15 cellular contexts compared by ENCODE assay signal in genomic region chr13:19910336-19911072, GRCh38. TPM values are rescaled to one million over a fixed set of nuclear protein-coding genes. Genes with fewer than 3 reads are reported as not detected.
DNase-seq lines count a peak whose midpoint lies in the region; ATAC-seq, FAIRE-seq and TF ChIP-seq lines count a peak whose summit lies in the region.
"Had no signal": no experiment of that assay in that cellular context is flagged by ENCODE, and none has a peak within 500 bp of the region (broad histone marks: within the 10 kb centered on the region; RNA-seq: fewer than 3 reads in every experiment).

No MANE protein-coding gene starts in this region.

- H3K4me1 ChIP-seq in RWPE2 (ENCODE audit: insufficient read depth, poor library complexity, severe bottlenecking) (peaks cover 9% of the 10 kb centered on the region), testis (no peaks in the 10 kb centered on the region), ovary (ENCODE audit: insufficient read depth) (no peaks in the 10 kb centered on the region)
- H3K4me1 ChIP-seq: tibial nerve had no signal

- TF ChIP-seq CTCF in RWPE2 (IDR thresholded peaks at IDR 0.05; ENCODE audit: poor library complexity, severe bottlenecking): no peak
- TF ChIP-seq CTCF in testis (IDR thresholded peaks at IDR 0.05): no peak
- no peak for TF ChIP-seq CTCF in ovary (IDR thresholded peaks at IDR 0.05)

- WGBS in testis, 2 donors: 88 to 93% methylated on average over 9 of the region's 9 CpGs
- WGBS in ovary, 3 donors: 88 to 89% (median 88%) methylated on average over 9 of the region's 9 CpGs

- FAIRE-seq in H54 (lab: Jason Lieb, UNC): no peak
- FAIRE-seq: D721Med, GM12878 had no signal

- peak overlapping the region; percentile 65 for H3K27ac ChIP-seq in RWPE2 (ENCODE audit: poor library complexity, severe bottlenecking)
- no peak overlapping the region for H3K27ac ChIP-seq in testis
- no peak overlapping the region for H3K27ac ChIP-seq in ovary
- H3K27ac ChIP-seq: skin epidermis, tibial nerve had no signal

- peak; percentile 33 for DNase-seq in H54 (ENCODE audit: insufficient read length, low spot score)
- no peak for DNase-seq in RWPE2 (ENCODE audit: low spot score)
- peak; percentile 10 for DNase-seq in hepatic stellate cell (ENCODE audit: low spot score)
- DNase-seq in stromal cell of bone marrow (ENCODE audit: low read depth): peak; percentile 0
- no peak for DNase-seq in testis
- no peak for DNase-seq in ovary
- DNase-seq: activated CD4-positive, alpha-beta T cell treated with anti-CD3 and anti-CD28 coated beads, Interleukin-2, amount 50 U/mL, for 4 hours; Kasumi-1; NCI-H2107; T-helper 1 cell had no signal

- H3K36me3 ChIP-seq in RWPE2 (ENCODE audit: low read depth) (no peaks in the 10 kb centered on the region), testis (ENCODE audit: low read depth, missing control alignments) (no peaks in the 10 kb centered on the region), ovary (no peaks in the 10 kb centered on the region)
- H3K36me3 ChIP-seq: tibial nerve had no signal

- H3K27me3 ChIP-seq in RWPE2 (ENCODE audit: insufficient read depth, poor library complexity, severe bottlenecking): no peaks in the 10 kb centered on the region
- no peaks in the 10 kb centered on the region for H3K27me3 ChIP-seq in testis
- H3K27me3 ChIP-seq in ovary: no peaks in the 10 kb centered on the region
- H3K27me3 ChIP-seq: tibial nerve had no signal

- no peak for TF ChIP-seq EP300 in ovary (IDR thresholded peaks at IDR 0.05)

- H3K9me3 ChIP-seq in RWPE2 (ENCODE audit: severe bottlenecking): no peaks in the 10 kb centered on the region
- no peaks in the 10 kb centered on the region for H3K9me3 ChIP-seq in testis
- no peaks in the 10 kb centered on the region for H3K9me3 ChIP-seq in ovary
- H3K9me3 ChIP-seq: tibial nerve had no signal

- H3K4me3 ChIP-seq in RWPE2 (ENCODE audit: severe bottlenecking) (no peak overlapping the region), testis (no peak overlapping the region), ovary (no peak overlapping the region)
- H3K4me3 ChIP-seq: GM12878, skin epidermis, tibial nerve had no signal

- TF ChIP-seq POLR2A in H54 (IDR thresholded peaks at IDR 0.05; ENCODE audit: low read depth, low read length): no peak
- no peak for TF ChIP-seq POLR2A in testis (IDR thresholded peaks at IDR 0.05)
- TF ChIP-seq POLR2A in ovary (IDR thresholded peaks at IDR 0.05): no peak

- ATAC-seq in RWPE2 (ENCODE audit: low read depth) (peak; percentile 84), HG02588 (IDR thresholded peaks at IDR 0.05; ENCODE audit: unreplicated experiment) (no peak)
- ATAC-seq: GM12878 had no signal

- intact Hi-C loops in testis (cut with DNase I; ENCODE audit: low total_unique reads) (no loop called here), ovary (cut with DNase I) (no loop called here)

RNA-seq across cellular contexts. Expression of gene ZMYM5, which starts 47.1 kb away (rescaled TPM):
- total RNA-seq in testis (10 to 100 TPM; 29.5 to 37.1 TPM), ovary (10 to 100 TPM; 13.3 to 19.4 (median 15.9) TPM)
- polyA plus RNA-seq in testis (ENCODE audit: insufficient read depth, low read depth, low replicate concordance) (29.4 TPM), ovary (10 to 100 TPM in 1 of 2 donors, 1 to 10 TPM in 1; 8.0 to 10.3 TPM)

RNA-seq across cellular contexts. Expression of gene ZMYM2, which starts 48.0 kb away (rescaled TPM):
- 100 to 1,000 TPM; 162 to 177 TPM for total RNA-seq in testis
- 110 TPM for polyA plus RNA-seq in testis (ENCODE audit: insufficient read depth, low read depth, low replicate concordance)
- total RNA-seq in ovary: 10 to 100 TPM; 55.0 to 97.6 (median 76.0) TPM
- 10 to 100 TPM; 17.2 to 46.3 TPM for polyA plus RNA-seq in ovary

Comparison
In these comparisons a context has a peak if more than half of its experiments do, and no peak if none do; other contexts are left out.
1. DNase-seq: peak in H54 (single experiment), hepatic stellate cell (single experiment) and stromal cell of bone marrow (single experiment); none in RWPE2 (single experiment), testis (single experiment) and ovary (0 of 5).